Comparison of ENCODE assay signal across 1 cellular context in the genomic region with DNA sequence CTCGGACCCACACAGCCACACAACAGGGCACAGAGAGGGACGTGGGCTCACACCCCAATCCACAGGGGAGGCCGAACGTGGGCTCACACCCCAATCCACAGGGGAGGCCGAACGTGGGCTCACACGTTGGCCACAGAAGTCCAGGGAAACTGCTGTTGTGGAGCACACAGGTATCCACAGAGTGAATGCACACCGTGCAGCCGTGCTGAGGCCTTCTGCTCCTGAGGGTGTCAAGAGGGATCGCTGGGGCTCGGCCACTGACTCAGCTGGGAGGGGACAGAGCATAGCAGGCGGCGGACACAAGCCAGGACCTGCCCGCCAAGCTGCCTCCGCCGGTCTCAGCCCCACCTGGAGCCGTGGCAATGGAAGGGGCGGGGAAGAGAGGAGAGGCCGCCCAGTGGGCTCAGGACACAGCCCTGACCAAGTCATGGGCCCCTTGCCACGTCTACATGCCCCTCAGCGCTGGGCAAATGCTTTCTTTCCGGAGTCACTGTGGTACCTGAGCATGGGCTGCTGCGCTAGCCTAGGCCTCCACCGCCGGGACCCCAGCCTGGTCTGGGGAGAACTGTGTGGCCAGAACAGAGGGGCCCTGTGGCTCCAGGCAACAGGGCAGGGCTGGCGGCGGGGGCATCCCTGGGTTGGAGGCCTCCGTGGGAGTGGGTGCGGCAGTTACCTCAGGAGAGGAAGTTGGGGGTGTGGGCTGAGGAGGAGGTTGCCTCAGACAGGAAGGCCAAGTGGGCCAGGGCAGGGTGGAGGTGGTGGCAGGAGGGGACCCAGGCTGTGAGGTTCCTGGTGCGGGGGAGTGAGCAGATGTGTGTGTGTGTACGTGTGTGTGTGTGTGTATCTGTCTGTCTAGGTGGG.
TF ChIP-seq lines count a peak whose summit lies in the region.

No MANE protein-coding gene starts in this region.

TF ChIP-seq in K562, 482 proteins besides CTCF, POLR2A, EP300 and RAD21 (continued from another document and continues in another):
- TF ChIP-seq, protein P1, sequence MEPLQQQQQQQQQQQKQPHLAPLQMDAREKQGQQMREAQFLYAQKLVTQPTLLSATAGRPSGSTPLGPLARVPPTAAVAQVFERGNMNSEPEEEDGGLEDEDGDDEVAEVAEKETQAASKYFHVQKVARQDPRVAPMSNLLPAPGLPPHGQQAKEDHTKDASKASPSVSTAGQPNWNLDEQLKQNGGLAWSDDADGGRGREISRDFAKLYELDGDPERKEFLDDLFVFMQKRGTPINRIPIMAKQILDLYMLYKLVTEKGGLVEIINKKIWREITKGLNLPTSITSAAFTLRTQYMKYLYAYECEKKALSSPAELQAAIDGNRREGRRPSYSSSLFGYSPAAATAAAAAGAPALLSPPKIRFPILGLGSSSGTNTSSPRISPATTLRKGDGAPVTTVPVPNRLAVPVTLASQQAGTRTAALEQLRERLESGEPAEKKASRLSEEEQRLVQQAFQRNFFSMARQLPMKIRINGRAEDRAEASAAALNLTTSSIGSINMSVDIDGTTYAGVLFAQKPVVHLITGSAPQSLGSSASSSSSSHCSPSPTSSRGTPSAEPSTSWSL (CRISPR knock-in tag; IDR thresholded peaks at IDR 0.05; ENCODE audit: borderline replicate concordance): no peak
- TF ChIP-seq, protein P2, sequence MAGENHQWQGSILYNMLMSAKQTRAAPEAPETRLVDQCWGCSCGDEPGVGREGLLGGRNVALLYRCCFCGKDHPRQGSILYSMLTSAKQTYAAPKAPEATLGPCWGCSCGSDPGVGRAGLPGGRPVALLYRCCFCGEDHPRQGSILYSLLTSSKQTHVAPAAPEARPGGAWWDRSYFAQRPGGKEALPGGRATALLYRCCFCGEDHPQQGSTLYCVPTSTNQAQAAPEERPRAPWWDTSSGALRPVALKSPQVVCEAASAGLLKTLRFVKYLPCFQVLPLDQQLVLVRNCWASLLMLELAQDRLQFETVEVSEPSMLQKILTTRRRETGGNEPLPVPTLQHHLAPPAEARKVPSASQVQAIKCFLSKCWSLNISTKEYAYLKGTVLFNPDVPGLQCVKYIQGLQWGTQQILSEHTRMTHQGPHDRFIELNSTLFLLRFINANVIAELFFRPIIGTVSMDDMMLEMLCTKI (IDR thresholded peaks at IDR 0.05; ENCODE audit: partially characterized antibody): no peak
- TF ChIP-seq NCOA1 (IDR thresholded peaks at IDR 0.05; ENCODE audit: low read depth): peak; percentile 62
- no peak for TF ChIP-seq SMARCB1 (IDR thresholded peaks at IDR 0.05; ENCODE audit: insufficient read length, low read depth)
- no peak for TF ChIP-seq POLR2AphosphoS5 (IDR thresholded peaks at IDR 0.05; ENCODE audit: control insufficient read depth, insufficient read depth, low read depth, low read length)
- no peak for TF ChIP-seq NCOA4 (IDR thresholded peaks at IDR 0.05; ENCODE audit: partially characterized antibody)
- TF ChIP-seq ETS2 (tag; IDR thresholded peaks at IDR 0.05; ENCODE audit: borderline replicate concordance, poor library complexity, severe bottlenecking): no peak
- no peak for TF ChIP-seq MYBL2 (IDR thresholded peaks at IDR 0.05; ENCODE audit: low read depth)
- TF ChIP-seq MYBL2 (CRISPR knock-in tag; IDR thresholded peaks at IDR 0.05; ENCODE audit: borderline replicate concordance): no peak
- TF ChIP-seq, protein P3, sequence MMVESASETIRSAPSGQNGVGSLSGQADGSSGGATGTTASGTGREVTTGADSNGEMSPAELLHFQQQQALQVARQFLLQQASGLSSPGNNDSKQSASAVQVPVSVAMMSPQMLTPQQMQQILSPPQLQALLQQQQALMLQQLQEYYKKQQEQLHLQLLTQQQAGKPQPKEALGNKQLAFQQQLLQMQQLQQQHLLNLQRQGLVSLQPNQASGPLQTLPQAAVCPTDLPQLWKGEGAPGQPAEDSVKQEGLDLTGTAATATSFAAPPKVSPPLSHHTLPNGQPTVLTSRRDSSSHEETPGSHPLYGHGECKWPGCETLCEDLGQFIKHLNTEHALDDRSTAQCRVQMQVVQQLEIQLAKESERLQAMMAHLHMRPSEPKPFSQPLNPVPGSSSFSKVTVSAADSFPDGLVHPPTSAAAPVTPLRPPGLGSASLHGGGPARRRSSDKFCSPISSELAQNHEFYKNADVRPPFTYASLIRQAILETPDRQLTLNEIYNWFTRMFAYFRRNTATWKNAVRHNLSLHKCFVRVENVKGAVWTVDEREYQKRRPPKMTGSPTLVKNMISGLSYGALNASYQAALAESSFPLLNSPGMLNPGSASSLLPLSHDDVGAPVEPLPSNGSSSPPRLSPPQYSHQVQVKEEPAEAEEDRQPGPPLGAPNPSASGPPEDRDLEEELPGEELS (CRISPR knock-in tag; IDR thresholded peaks at IDR 0.05; ENCODE audit: borderline replicate concordance): no peak
- no peak for TF ChIP-seq DDX20 (tag; IDR thresholded peaks at IDR 0.05; ENCODE audit: low read depth)
- TF ChIP-seq PHB (CRISPR knock-in tag; IDR thresholded peaks at IDR 0.05): no peak
- peak in 1 of 2 experiments; percentile 47; a peak in 1 of 4 replicates for TF ChIP-seq HDAC1 (IDR thresholded peaks at IDR 0.05)
- no peak for TF ChIP-seq RBM15 (IDR thresholded peaks at IDR 0.05; ENCODE audit: insufficient read depth, low read length)
- no peak for TF ChIP-seq ZNF780A (CRISPR knock-in tag; IDR thresholded peaks at IDR 0.05)
- no peak for TF ChIP-seq SRSF3 (IDR thresholded peaks at IDR 0.05; ENCODE audit: insufficient read depth, low read length)
- TF ChIP-seq ZNF41 (CRISPR knock-in tag; conservative IDR thresholded peaks at IDR 0.05): no peak
- TF ChIP-seq SREBF1 (IDR thresholded peaks at IDR 0.05; ENCODE audit: borderline replicate concordance, low read depth, low read length): no peak
- TF ChIP-seq ESRRB (CRISPR knock-in tag; IDR thresholded peaks at IDR 0.05; ENCODE audit: borderline replicate concordance): no peak
- no peak for TF ChIP-seq RBM17 (IDR thresholded peaks at IDR 0.05; ENCODE audit: borderline replicate concordance, low read depth, low read length)
- no peak for TF ChIP-seq RFX1 (IDR thresholded peaks at IDR 0.05)
- no peak for TF ChIP-seq CHD2 (IDR thresholded peaks at IDR 0.05; ENCODE audit: low read depth, low read length)
- TF ChIP-seq C11orf30 (IDR thresholded peaks at IDR 0.05; ENCODE audit: low read depth): no peak
- TF ChIP-seq MTA1 (IDR thresholded peaks at IDR 0.05; ENCODE audit: borderline replicate concordance): no peak; the same call in 1 of the 2 replicates
- TF ChIP-seq CCNT2 (IDR thresholded peaks at IDR 0.05; ENCODE audit: borderline replicate concordance, extremely low read depth, insufficient read length, low read depth, low read length): no peak
- TF ChIP-seq, protein P4, sequence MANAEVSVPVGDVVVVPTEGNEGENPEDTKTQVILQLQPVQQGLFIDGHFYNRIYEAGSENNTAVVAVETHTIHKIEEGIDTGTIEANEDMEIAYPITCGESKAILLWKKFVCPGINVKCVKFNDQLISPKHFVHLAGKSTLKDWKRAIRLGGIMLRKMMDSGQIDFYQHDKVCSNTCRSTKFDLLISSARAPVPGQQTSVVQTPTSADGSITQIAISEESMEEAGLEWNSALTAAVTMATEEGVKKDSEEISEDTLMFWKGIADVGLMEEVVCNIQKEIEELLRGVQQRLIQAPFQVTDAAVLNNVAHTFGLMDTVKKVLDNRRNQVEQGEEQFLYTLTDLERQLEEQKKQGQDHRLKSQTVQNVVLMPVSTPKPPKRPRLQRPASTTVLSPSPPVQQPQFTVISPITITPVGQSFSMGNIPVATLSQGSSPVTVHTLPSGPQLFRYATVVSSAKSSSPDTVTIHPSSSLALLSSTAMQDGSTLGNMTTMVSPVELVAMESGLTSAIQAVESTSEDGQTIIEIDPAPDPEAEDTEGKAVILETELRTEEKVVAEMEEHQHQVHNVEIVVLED (CRISPR knock-in tag; IDR thresholded peaks at IDR 0.05): no peak
- no peak for TF ChIP-seq SIRT6 (IDR thresholded peaks at IDR 0.05; ENCODE audit: low read depth, low read length)
- no peak for TF ChIP-seq RBM14 (IDR thresholded peaks at IDR 0.05; ENCODE audit: borderline replicate concordance, insufficient read depth, low read depth, low read length)
- no peak for TF ChIP-seq ZBTB7A (IDR thresholded peaks at IDR 0.05; ENCODE audit: borderline replicate concordance, control insufficient read depth, low read depth, low read length)
- TF ChIP-seq, protein P5, sequence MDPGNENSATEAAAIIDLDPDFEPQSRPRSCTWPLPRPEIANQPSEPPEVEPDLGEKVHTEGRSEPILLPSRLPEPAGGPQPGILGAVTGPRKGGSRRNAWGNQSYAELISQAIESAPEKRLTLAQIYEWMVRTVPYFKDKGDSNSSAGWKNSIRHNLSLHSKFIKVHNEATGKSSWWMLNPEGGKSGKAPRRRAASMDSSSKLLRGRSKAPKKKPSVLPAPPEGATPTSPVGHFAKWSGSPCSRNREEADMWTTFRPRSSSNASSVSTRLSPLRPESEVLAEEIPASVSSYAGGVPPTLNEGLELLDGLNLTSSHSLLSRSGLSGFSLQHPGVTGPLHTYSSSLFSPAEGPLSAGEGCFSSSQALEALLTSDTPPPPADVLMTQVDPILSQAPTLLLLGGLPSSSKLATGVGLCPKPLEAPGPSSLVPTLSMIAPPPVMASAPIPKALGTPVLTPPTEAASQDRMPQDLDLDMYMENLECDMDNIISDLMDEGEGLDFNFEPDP (CRISPR knock-in tag; IDR thresholded peaks at IDR 0.05): no peak
- TF ChIP-seq LARP7 (IDR thresholded peaks at IDR 0.05): no peak
- no peak for TF ChIP-seq HNRNPL (IDR thresholded peaks at IDR 0.05; ENCODE audit: low read depth, low read length)
- TF ChIP-seq HIVEP1 (CRISPR knock-in tag; IDR thresholded peaks at IDR 0.05): no peak
- TF ChIP-seq ESRRA (IDR thresholded peaks at IDR 0.05; ENCODE audit: borderline replicate concordance, low read depth): no peak
- TF ChIP-seq, protein P6, sequence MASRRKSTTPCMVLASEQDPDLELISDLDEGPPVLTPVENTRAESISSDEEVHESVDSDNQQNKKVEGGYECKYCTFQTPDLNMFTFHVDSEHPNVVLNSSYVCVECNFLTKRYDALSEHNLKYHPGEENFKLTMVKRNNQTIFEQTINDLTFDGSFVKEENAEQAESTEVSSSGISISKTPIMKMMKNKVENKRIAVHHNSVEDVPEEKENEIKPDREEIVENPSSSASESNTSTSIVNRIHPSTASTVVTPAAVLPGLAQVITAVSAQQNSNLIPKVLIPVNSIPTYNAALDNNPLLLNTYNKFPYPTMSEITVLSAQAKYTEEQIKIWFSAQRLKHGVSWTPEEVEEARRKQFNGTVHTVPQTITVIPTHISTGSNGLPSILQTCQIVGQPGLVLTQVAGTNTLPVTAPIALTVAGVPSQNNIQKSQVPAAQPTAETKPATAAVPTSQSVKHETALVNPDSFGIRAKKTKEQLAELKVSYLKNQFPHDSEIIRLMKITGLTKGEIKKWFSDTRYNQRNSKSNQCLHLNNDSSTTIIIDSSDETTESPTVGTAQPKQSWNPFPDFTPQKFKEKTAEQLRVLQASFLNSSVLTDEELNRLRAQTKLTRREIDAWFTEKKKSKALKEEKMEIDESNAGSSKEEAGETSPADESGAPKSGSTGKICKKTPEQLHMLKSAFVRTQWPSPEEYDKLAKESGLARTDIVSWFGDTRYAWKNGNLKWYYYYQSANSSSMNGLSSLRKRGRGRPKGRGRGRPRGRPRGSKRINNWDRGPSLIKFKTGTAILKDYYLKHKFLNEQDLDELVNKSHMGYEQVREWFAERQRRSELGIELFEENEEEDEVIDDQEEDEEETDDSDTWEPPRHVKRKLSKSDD (conservative IDR thresholded peaks at IDR 0.05; ENCODE audit: low read length): no peak
- TF ChIP-seq, protein P7, sequence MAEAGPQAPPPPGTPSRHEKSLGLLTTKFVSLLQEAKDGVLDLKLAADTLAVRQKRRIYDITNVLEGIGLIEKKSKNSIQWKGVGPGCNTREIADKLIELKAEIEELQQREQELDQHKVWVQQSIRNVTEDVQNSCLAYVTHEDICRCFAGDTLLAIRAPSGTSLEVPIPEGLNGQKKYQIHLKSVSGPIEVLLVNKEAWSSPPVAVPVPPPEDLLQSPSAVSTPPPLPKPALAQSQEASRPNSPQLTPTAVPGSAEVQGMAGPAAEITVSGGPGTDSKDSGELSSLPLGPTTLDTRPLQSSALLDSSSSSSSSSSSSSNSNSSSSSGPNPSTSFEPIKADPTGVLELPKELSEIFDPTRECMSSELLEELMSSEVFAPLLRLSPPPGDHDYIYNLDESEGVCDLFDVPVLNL (CRISPR knock-in tag; IDR thresholded peaks at IDR 0.05; ENCODE audit: low read depth): no peak; the same call in 1 of the 2 replicates
- no peak for TF ChIP-seq KLF13 (tag; IDR thresholded peaks at IDR 0.05; ENCODE audit: borderline replicate concordance, low read depth)
- TF ChIP-seq ZSCAN29 (IDR thresholded peaks at IDR 0.05): no peak
- no peak for TF ChIP-seq RHOXF2B (CRISPR knock-in tag; conservative IDR thresholded peaks at IDR 0.05)
- no peak for TF ChIP-seq ZNF124 (CRISPR knock-in tag; IDR thresholded peaks at IDR 0.05)
- peak; percentile 57; the same call in 1 of the 2 replicates for TF ChIP-seq ZNF431 (CRISPR knock-in tag; IDR thresholded peaks at IDR 0.05)
- no peak for TF ChIP-seq PTRF (tag; IDR thresholded peaks at IDR 0.05)
- TF ChIP-seq PHB2 (IDR thresholded peaks at IDR 0.05; ENCODE audit: low read depth): no peak
- TF ChIP-seq MYNN (IDR thresholded peaks at IDR 0.05): peak; percentile 74; the same call in 1 of the 2 replicates
- TF ChIP-seq MYNN (CRISPR knock-in tag; IDR thresholded peaks at IDR 0.05): no peak
- TF ChIP-seq, protein P8, sequence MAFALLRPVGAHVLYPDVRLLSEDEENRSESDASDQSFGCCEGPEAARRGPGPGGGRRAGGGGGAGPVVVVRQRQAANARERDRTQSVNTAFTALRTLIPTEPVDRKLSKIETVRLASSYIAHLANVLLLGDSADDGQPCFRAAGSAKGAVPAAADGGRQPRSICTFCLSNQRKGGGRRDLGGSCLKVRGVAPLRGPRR (CRISPR knock-in tag; IDR thresholded peaks at IDR 0.05): no peak
- TF ChIP-seq MTA2 (IDR thresholded peaks at IDR 0.05; ENCODE audit: low read depth): 0 out of 2 replicates have a peak, but pooled peaks have one; percentile 20
- TF ChIP-seq YBX1 (IDR thresholded peaks at IDR 0.05): no peak
- peak; percentile 2 for TF ChIP-seq SAP30 (IDR thresholded peaks at IDR 0.05; ENCODE audit: borderline replicate concordance, insufficient read depth, low read depth, low read length, poor library complexity, severe bottlenecking)
- TF ChIP-seq, protein P9, sequence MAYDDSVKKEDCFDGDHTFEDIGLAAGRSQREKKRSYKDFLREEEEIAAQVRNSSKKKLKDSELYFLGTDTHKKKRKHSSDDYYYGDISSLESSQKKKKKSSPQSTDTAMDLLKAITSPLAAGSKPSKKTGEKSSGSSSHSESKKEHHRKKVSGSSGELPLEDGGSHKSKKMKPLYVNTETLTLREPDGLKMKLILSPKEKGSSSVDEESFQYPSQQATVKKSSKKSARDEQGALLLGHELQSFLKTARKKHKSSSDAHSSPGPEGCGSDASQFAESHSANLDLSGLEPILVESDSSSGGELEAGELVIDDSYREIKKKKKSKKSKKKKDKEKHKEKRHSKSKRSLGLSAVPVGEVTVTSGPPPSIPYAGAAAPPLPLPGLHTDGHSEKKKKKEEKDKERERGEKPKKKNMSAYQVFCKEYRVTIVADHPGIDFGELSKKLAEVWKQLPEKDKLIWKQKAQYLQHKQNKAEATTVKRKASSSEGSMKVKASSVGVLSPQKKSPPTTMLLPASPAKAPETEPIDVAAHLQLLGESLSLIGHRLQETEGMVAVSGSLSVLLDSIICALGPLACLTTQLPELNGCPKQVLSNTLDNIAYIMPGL (CRISPR knock-in tag; IDR thresholded peaks at IDR 0.05): no peak
- TF ChIP-seq ZNF766 (CRISPR knock-in tag; conservative IDR thresholded peaks at IDR 0.05): no peak
- no peak; a peak in 1 of 3 replicates for TF ChIP-seq CBX3 (IDR thresholded peaks at IDR 0.05; ENCODE audit: borderline replicate concordance in 1 of 2, low read length in 2 of 2)
- no peak for TF ChIP-seq CAMTA2 (CRISPR knock-in tag; conservative IDR thresholded peaks at IDR 0.05)
- TF ChIP-seq SMAD3 (CRISPR knock-in tag; conservative IDR thresholded peaks at IDR 0.05): no peak
- no peak for TF ChIP-seq TSC22D4 (tag; IDR thresholded peaks at IDR 0.05)
- TF ChIP-seq ZNF583 (CRISPR knock-in tag; IDR thresholded peaks at IDR 0.05): no peak
